Comparison of ENCODE assay signal across 7 cellular contexts in genomic region chr1:9589719-9590157, GRCh38. TPM values are rescaled to one million over a fixed set of nuclear protein-coding genes. Genes with fewer than 3 reads are reported as not detected.
A peak's percentile ranks its signal among the peaks of the same experiment; 100 is the strongest.
DNase-seq lines count a peak whose midpoint lies in the region; ATAC-seq and TF ChIP-seq lines count a peak whose summit lies in the region.

No MANE protein-coding gene starts in this region.

- TSS peak; percentile 51 for BruUV-seq in HCT116 (replicated peaks; lab: Mats Ljungman, UMichigan)

- peak overlapping the region; percentile 99 for H3K4me2 ChIP-seq in HCT116 (ENCODE audit: low read length)

- H3K4me3 ChIP-seq in HCT116 (replicated peaks in 1 of 2; ENCODE audit: low read depth in 1 of 2, low read length in 2 of 2) (peak overlapping the region; percentile 85 to 90), SK-N-MC (peak overlapping the region; percentile 91), fibroblast of pulmonary artery (replicated peaks; ENCODE audit: low read depth, low read length) (peak overlapping the region; percentile 59), psoas muscle (peak overlapping the region; percentile 87)

- H3K9me2 ChIP-seq in HCT116 (ENCODE audit: insufficient read depth), result no peaks in the 10 kb centered on the region

- TF ChIP-seq RAD21 in HCT116 (IDR thresholded peaks at IDR 0.05; ENCODE audit: low read depth), result no peak

- H3K27ac ChIP-seq in HCT116 (ENCODE audit: low read depth, low read length), result peak overlapping the region; percentile 74
- H3K27ac ChIP-seq in SK-N-MC, result no peak overlapping the region
- peak overlapping the region; percentile 80 for H3K27ac ChIP-seq in psoas muscle

- ATAC-seq in HCT116, result peak; percentile 6; the same call in 1 of the 2 replicates
- no peak for ATAC-seq in psoas muscle
- ATAC-seq in HG02642 (IDR thresholded peaks at IDR 0.05; ENCODE audit: poor library complexity, unreplicated experiment), result no peak
- no peak for ATAC-seq in GM21423 (IDR thresholded peaks at IDR 0.05; ENCODE audit: unreplicated experiment)

- H3K9me3 ChIP-seq in HCT116 (ENCODE audit: control insufficient read depth in 1 of 2, insufficient read depth in 1 of 2, low read depth in 1 of 2, low read length in 2 of 2) (no peaks in the 10 kb centered on the region), SK-N-MC (ENCODE audit: low read depth, low read length) (no peaks in the 10 kb centered on the region), psoas muscle (no peaks in the 10 kb centered on the region)

- no peaks in the 10 kb centered on the region for H3K36me3 ChIP-seq in HCT116 (ENCODE audit: control insufficient read depth in 1 of 2, insufficient read depth in 2 of 2, low read length in 2 of 2)
- peaks cover 4% of the 10 kb centered on the region; the same call in 1 of the 2 replicates for H3K36me3 ChIP-seq in SK-N-MC (ENCODE audit: insufficient read depth, low read length)
- H3K36me3 ChIP-seq in psoas muscle (ENCODE audit: insufficient read depth in 1 of 2, low read depth in 1 of 2), result no peaks in the 10 kb centered on the region

- peak overlapping the region; percentile 98 for H3K9ac ChIP-seq in HCT116 (ENCODE audit: low read length)
- peak overlapping the region; percentile 82 for H3K9ac ChIP-seq in SK-N-MC (ENCODE audit: insufficient read length)

- peaks cover 27% of the 10 kb centered on the region; the same call in 1 of the 2 replicates for H4K20me1 ChIP-seq in HCT116 (ENCODE audit: insufficient read depth)

- no peaks in the 10 kb centered on the region for H3K27me3 ChIP-seq in HCT116 (ENCODE audit: insufficient read depth, low read length)
- H3K27me3 ChIP-seq in psoas muscle (ENCODE audit: insufficient read depth in 3 of 3, low read length in 2 of 3), result no peaks in the 10 kb centered on the region

- intact Hi-C loops in HCT116 (cut with micrococcal nuclease) (no loop called here), psoas muscle (cut with DNase I) (no loop called here)

- DNase-seq in HCT116 (ENCODE audit: low read depth, low spot score), result no peak
- no peak for DNase-seq in SK-N-MC (ENCODE audit: low read depth, low spot score)
- DNase-seq in fibroblast of pulmonary artery (ENCODE audit: low read depth), result no peak
- no peak for DNase-seq in psoas muscle
- DNase-seq in ureter (ENCODE audit: low spot score), result no peak

- H3K4me1 ChIP-seq in HCT116 (ENCODE audit: control insufficient read depth in 1 of 2, insufficient read depth in 2 of 2, low read length in 2 of 2), result peaks cover 13 to 29% of the 10 kb centered on the region in 2 experiments; a peak in 3 of 4 replicates
- H3K4me1 ChIP-seq in psoas muscle, result peaks cover 58% of the 10 kb centered on the region

- no peak for TF ChIP-seq POLR2A in HCT116 (IDR thresholded peaks at IDR 0.05; ENCODE audit: borderline replicate concordance, extremely low read depth, insufficient read depth, insufficient read length)

- CTCF ChIA-PET in HCT116 (lab: Charles Lee), result interaction anchor here (1.6 kb wide), 1 partner anchor 26 kb away, joined by 5 read pairs; no protein-coding TSS in a partner anchor

- H2AFZ ChIP-seq in HCT116 (ENCODE audit: low read depth, low read length, poor library complexity, severe bottlenecking), result no peak overlapping the region

- POLR2A ChIA-PET in HCT116 (lab: Charles Lee), result no interaction called here

- TF ChIP-seq CTCF in HCT116 (IDR thresholded peaks at IDR 0.05 in 2 of 3, conservative IDR thresholded peaks at IDR 0.05 in 1 of 3; ENCODE audit: borderline replicate concordance in 1 of 3, insufficient read depth in 1 of 3, low read depth in 2 of 3, low read length in 2 of 3) (no peak), fibroblast of pulmonary artery (IDR thresholded peaks at IDR 0.05; ENCODE audit: low read length, missing control alignments) (no peak), psoas muscle (IDR thresholded peaks at IDR 0.05) (no peak)

- WGBS in psoas muscle, 3 donors, result 18 to 28% (median 22%) methylated on average over 6 of the region's 6 CpGs

- RAD21 ChIA-PET in HCT116 (lab: Charles Lee; ENCODE audit: low non-redundant PET in 1 of 2, low total read pairs in 2 of 2, uncharacterized antibody in 2 of 2, unreplicated experiment in 2 of 2), result no interaction called here

- H3K79me2 ChIP-seq in HCT116 (ENCODE audit: insufficient read depth, low read length), result peaks cover 57% of the 10 kb centered on the region

TF ChIP-seq in HCT116, 20 proteins besides CTCF, POLR2A, EP300 and RAD21:
- TF ChIP-seq, protein P1, sequence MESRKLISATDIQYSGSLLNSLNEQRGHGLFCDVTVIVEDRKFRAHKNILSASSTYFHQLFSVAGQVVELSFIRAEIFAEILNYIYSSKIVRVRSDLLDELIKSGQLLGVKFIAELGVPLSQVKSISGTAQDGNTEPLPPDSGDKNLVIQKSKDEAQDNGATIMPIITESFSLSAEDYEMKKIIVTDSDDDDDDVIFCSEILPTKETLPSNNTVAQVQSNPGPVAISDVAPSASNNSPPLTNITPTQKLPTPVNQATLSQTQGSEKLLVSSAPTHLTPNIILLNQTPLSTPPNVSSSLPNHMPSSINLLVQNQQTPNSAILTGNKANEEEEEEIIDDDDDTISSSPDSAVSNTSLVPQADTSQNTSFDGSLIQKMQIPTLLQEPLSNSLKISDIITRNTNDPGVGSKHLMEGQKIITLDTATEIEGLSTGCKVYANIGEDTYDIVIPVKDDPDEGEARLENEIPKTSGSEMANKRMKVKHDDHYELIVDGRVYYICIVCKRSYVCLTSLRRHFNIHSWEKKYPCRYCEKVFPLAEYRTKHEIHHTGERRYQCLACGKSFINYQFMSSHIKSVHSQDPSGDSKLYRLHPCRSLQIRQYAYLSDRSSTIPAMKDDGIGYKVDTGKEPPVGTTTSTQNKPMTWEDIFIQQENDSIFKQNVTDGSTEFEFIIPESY (IDR thresholded peaks at IDR 0.05; ENCODE audit: extremely low read depth, insufficient replicate concordance, low read length), result no peak
- TF ChIP-seq FOSL1 (IDR thresholded peaks at IDR 0.05; ENCODE audit: low read depth) (no peak), ZNF274 (IDR thresholded peaks at IDR 0.05; ENCODE audit: low read depth, low read length) (no peak), EZH2phosphoT487 (IDR thresholded peaks at IDR 0.05; ENCODE audit: borderline replicate concordance) (no peak), CEBPB (IDR thresholded peaks at IDR 0.05; ENCODE audit: low read depth) (no peak), SIN3A (IDR thresholded peaks at IDR 0.05; ENCODE audit: low read depth) (no peak), JUND (IDR thresholded peaks at IDR 0.05) (no peak), YY1 (IDR thresholded peaks at IDR 0.05; ENCODE audit: extremely low read depth, insufficient replicate concordance, low read depth, low read length) (no peak)
- TF ChIP-seq, protein P2, sequence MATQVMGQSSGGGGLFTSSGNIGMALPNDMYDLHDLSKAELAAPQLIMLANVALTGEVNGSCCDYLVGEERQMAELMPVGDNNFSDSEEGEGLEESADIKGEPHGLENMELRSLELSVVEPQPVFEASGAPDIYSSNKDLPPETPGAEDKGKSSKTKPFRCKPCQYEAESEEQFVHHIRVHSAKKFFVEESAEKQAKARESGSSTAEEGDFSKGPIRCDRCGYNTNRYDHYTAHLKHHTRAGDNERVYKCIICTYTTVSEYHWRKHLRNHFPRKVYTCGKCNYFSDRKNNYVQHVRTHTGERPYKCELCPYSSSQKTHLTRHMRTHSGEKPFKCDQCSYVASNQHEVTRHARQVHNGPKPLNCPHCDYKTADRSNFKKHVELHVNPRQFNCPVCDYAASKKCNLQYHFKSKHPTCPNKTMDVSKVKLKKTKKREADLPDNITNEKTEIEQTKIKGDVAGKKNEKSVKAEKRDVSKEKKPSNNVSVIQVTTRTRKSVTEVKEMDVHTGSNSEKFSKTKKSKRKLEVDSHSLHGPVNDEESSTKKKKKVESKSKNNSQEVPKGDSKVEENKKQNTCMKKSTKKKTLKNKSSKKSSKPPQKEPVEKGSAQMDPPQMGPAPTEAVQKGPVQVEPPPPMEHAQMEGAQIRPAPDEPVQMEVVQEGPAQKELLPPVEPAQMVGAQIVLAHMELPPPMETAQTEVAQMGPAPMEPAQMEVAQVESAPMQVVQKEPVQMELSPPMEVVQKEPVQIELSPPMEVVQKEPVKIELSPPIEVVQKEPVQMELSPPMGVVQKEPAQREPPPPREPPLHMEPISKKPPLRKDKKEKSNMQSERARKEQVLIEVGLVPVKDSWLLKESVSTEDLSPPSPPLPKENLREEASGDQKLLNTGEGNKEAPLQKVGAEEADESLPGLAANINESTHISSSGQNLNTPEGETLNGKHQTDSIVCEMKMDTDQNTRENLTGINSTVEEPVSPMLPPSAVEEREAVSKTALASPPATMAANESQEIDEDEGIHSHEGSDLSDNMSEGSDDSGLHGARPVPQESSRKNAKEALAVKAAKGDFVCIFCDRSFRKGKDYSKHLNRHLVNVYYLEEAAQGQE (IDR thresholded peaks at IDR 0.05; ENCODE audit: low read depth), result no peak

RNA-seq across cellular contexts. Expression of gene TMEM201, which starts 1.0 kb away (rescaled TPM):
- total RNA-seq in HCT116 (2021; ENCODE audit: unreplicated experiment), result 27.6 TPM
- 9.0 and 9.7 TPM in 2 replicates for polyA plus RNA-seq in HCT116 (2012)
- total RNA-seq in psoas muscle, result 10 to 100 TPM; 15.7 to 37.3 (median 29.0) TPM
- polyA plus RNA-seq in psoas muscle, result 10 to 100 TPM; 20.7 to 26.0 (median 23.2) TPM
- 21.0 TPM for total RNA-seq in ureter

RNA-seq across cellular contexts. Expression of gene SLC25A33, which starts 50.5 kb away (rescaled TPM):
- 9.8 TPM for total RNA-seq in HCT116 (2021; ENCODE audit: unreplicated experiment)
- 5.0 and 5.1 TPM in 2 replicates for polyA plus RNA-seq in HCT116 (2012)
- 10 to 100 TPM in 1 of 4 donors, 1 to 10 TPM in 3; 1.7 to 26.8 (median 6.1) TPM for total RNA-seq in psoas muscle
- polyA plus RNA-seq in psoas muscle, result 10 to 100 TPM in 1 of 3 donors, 1 to 10 TPM in 2; 2.5 to 10.5 (median 9.2) TPM
- 3.9 TPM for total RNA-seq in ureter
